Comparison of ENCODE assay signal across 30 cellular contexts in the genomic region with DNA sequence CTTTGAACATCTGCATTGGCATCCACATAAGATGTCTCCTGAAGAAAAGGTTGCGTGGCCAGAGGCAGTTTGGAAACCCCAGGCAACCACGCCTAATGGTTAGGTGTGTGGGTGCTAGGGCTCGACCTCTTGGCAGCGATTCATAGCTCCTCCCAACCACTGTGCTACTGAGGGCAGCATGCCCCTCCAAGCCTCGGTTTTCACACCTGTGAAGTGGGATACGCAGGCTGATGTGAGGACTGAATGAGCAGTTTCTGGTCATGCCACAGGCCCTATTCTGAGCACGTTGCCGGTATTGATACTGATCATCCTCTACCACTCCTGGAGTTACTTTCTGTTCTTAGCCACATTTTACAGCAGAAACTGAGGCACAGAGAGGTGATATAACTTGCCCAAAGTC. TPM values are rescaled to one million over a fixed set of nuclear protein-coding genes. Genes with fewer than 3 reads are reported as not detected.
DNase-seq lines count a peak whose midpoint lies in the region; ATAC-seq, FAIRE-seq and TF ChIP-seq lines count a peak whose summit lies in the region.
"Had no signal": no experiment of that assay in that cellular context is flagged by ENCODE, and none has a peak within 500 bp of the region (broad histone marks: within the 10 kb centered on the region; RNA-seq: fewer than 3 reads in every experiment).

No MANE protein-coding gene starts in this region.

- in situ Hi-C loops in HepG2 (cut with HindIII; ENCODE audit: extremely low pct_ligation_motif_present, low pct_unique_long_range_greater_than_20kb) (no loop called here), GM13977 (cut with MboI; ENCODE audit: low pct_unique_long_range_greater_than_20kb, low sequenced_read_pairs, unreplicated experiment) (no loop called here)

- intact Hi-C loops in HepG2 (cut with micrococcal nuclease; ENCODE audit: unreplicated experiment): no loop called here
- intact Hi-C loops in right lobe of liver (cut with DNase I): no loop called here
- intact Hi-C loops in naive thymus-derived CD4-positive, alpha-beta T cell (cut with micrococcal nuclease): no loop called here

- no peak for TF ChIP-seq EP300 in HepG2 (IDR thresholded peaks at IDR 0.05; ENCODE audit: low read depth in 2 of 2, low read length in 2 of 2)
- TF ChIP-seq EP300 in HepG2 (CRISPR knock-in tag; IDR thresholded peaks at IDR 0.05; ENCODE audit: borderline replicate concordance): no peak

- no peaks in the 10 kb centered on the region for H4K20me1 ChIP-seq in HepG2 (ENCODE audit: insufficient read depth, low read length)

- peaks cover 32% of the 10 kb centered on the region for H3K79me2 ChIP-seq in HepG2 (ENCODE audit: insufficient read depth, low read length)

- TF ChIP-seq POLR2A in HepG2 (IDR thresholded peaks at IDR 0.05; ENCODE audit: insufficient read depth in 1 of 2, low read depth in 2 of 2, low read length in 2 of 2) (no peak), right lobe of liver (IDR thresholded peaks at IDR 0.05) (no peak)

- peak overlapping the region; percentile 46 for H3K27ac Mint-ChIP-seq in chondrocyte (ENCODE audit: unreplicated experiment)
- H3K27ac Mint-ChIP-seq in naive thymus-derived CD4-positive, alpha-beta T cell: no peak overlapping the region
- H3K27ac Mint-ChIP-seq: activated T-helper 1 cell treated with anti-CD3 and anti-CD28 coated beads, Interleukin-12 subunit alpha, Interleukin-12 subunit beta, Interleukin-2, Interleukin-4 antibody, amounts not matched to agents 30 ng/mL and 10 ng/mL and 1 ng/mL, durations not matched to agents 14 hours and 24 hours and 36 hours; CD4-positive, alpha-beta T cell; GM23338; T-helper 1 cell treated with Interleukin-12 subunit alpha and Interleukin-12 subunit beta and Interleukin-4 antibody, amounts not matched to agents 30 μg/mL and 1 μg/mL, for 36 hours had no signal

- BruUV-seq in HepG2 (replicated peaks; lab: Mats Ljungman, UMichigan): no TSS peak

- H3K4me1 ChIP-seq in HepG2 (ENCODE audit: insufficient read depth, low read length): peaks cover 56% of the 10 kb centered on the region
- peaks cover 0 to 57% (median 28%) of the 10 kb centered on the region in 4 donors for H3K4me1 ChIP-seq in right lobe of liver
- H3K4me1 ChIP-seq in naive thymus-derived CD4-positive, alpha-beta T cell (ENCODE audit: control insufficient read depth in 2 of 2, insufficient read depth in 2 of 2, low read length in 2 of 2): no peaks in the 10 kb centered on the region

- H3K4me3 Mint-ChIP-seq in chondrocyte (ENCODE audit: unreplicated experiment): no peak overlapping the region
- H3K4me3 Mint-ChIP-seq in naive thymus-derived CD4-positive, alpha-beta T cell: no peak overlapping the region
- H3K4me3 Mint-ChIP-seq: activated T-helper 1 cell treated with anti-CD3 and anti-CD28 coated beads, Interleukin-12 subunit alpha, Interleukin-12 subunit beta, Interleukin-2, Interleukin-4 antibody, amounts not matched to agents 30 ng/mL and 10 ng/mL and 1 ng/mL, durations not matched to agents 14 hours and 24 hours and 36 hours; CD4-positive, alpha-beta T cell; GM23338; nephron; T-helper 1 cell treated with Interleukin-12 subunit alpha and Interleukin-12 subunit beta and Interleukin-4 antibody, amounts not matched to agents 30 μg/mL and 1 μg/mL, for 36 hours had no signal

- CTCF ChIA-PET in HepG2 (lab: Yijun Ruan, JAX; ENCODE audit: low intra/inter-chr PET ratio, low total read pairs): interaction anchor here (0.9 kb wide), 1 partner anchor 18 kb away, joined by 3 read pairs; no protein-coding TSS in a partner anchor
- CTCF ChIA-PET in naive thymus-derived CD4-positive, alpha-beta T cell (lab: Charles Lee): interaction anchor here (1.0 kb wide), 1 partner anchor 70 kb away, joined by 3 read pairs; no protein-coding TSS in a partner anchor

- ATAC-seq in HepG2 (no peak), right lobe of liver (no peak), HG02981 (IDR thresholded peaks at IDR 0.05; ENCODE audit: unreplicated experiment) (no peak), GM21717 (IDR thresholded peaks at IDR 0.05; ENCODE audit: unreplicated experiment) (no peak), HG03175 (IDR thresholded peaks at IDR 0.05; ENCODE audit: unreplicated experiment) (no peak)
- peak; percentile 35 for ATAC-seq in naive thymus-derived CD4-positive, alpha-beta T cell
- ATAC-seq: activated CD4-positive, CD25-positive, alpha-beta regulatory T cell treated with anti-CD3 and anti-CD28 coated beads, Interleukin-2, amount 50 U/mL, for 24 hours; GM23338; mucosa of descending colon; PC-3; SK-N-SH treated with all-trans-retinoic acid at 6 μM for 48 hours had no signal

- no peak for TF ChIP-seq RAD21 in HepG2 (CRISPR knock-in tag; IDR thresholded peaks at IDR 0.05)

- H3K4me2 ChIP-seq in HepG2 (ENCODE audit: low read depth, low read length): no peak overlapping the region

- 96% methylated on average over 7 of the region's 8 CpGs for WGBS in HepG2 (ENCODE audit: low lambda C conversion rate)
- no CpG with 5 or more reads among the region's 8 CpGs for WGBS in right lobe of liver (ENCODE audit: insufficient coverage, low coverage, low lambda C conversion rate, missing lambda C conversion rate)

- no peaks in the 10 kb centered on the region for H3K27me3 Mint-ChIP-seq in chondrocyte (ENCODE audit: low read depth)
- H3K27me3 Mint-ChIP-seq in naive thymus-derived CD4-positive, alpha-beta T cell: no peaks in the 10 kb centered on the region
- H3K27me3 Mint-ChIP-seq: CD4-positive, alpha-beta T cell had no signal

- no peak for TF ChIP-seq CTCF in HepG2 (CRISPR knock-in tag; IDR thresholded peaks at IDR 0.05)
- TF ChIP-seq CTCF in right lobe of liver (IDR thresholded peaks at IDR 0.05): no peak
- TF ChIP-seq CTCF in chondrocyte (IDR thresholded peaks at IDR 0.05): no peak
- TF ChIP-seq CTCF in GM13977 (IDR thresholded peaks at IDR 0.05; ENCODE audit: extremely low read depth, insufficient read depth, missing control alignments): no peak

- H3K4me3 ChIP-seq in HepG2 (replicated peaks in 1 of 3; ENCODE audit: insufficient read depth in 1 of 3, low read depth in 2 of 3, low read length in 3 of 3) (no peak overlapping the region), right lobe of liver (no peak overlapping the region)
- H3K4me3 ChIP-seq in naive thymus-derived CD4-positive, alpha-beta T cell (ENCODE audit: low read length): no peak overlapping the region
- H3K4me3 ChIP-seq: coronary artery, GM23338, mucosa of descending colon, skin epidermis, thoracic aorta had no signal

- H3K9me3 ChIP-seq in HepG2 (ENCODE audit: low read length) (no peaks in the 10 kb centered on the region), right lobe of liver (no peaks in the 10 kb centered on the region)
- no peaks in the 10 kb centered on the region for H3K9me3 ChIP-seq in naive thymus-derived CD4-positive, alpha-beta T cell (ENCODE audit: control insufficient read depth in 2 of 3, low read length in 3 of 3)
- H3K9me3 ChIP-seq: mucosa of descending colon, thoracic aorta had no signal

- peaks cover 69% of the 10 kb centered on the region for H3K4me1 Mint-ChIP-seq in chondrocyte (ENCODE audit: low read depth)
- H3K4me1 Mint-ChIP-seq in naive thymus-derived CD4-positive, alpha-beta T cell: peaks cover 0 to 2% (median 0%) of the 10 kb centered on the region in 7 donors

- H3K27ac ChIP-seq in HepG2 (ENCODE audit: extremely low read length, insufficient read depth, low read length) (no peak overlapping the region), right lobe of liver (peak overlapping the region in 1 of 3 donors; percentile 61)
- no peak overlapping the region for H3K27ac ChIP-seq in naive thymus-derived CD4-positive, alpha-beta T cell (ENCODE audit: low read depth, low read length)
- H3K27ac ChIP-seq: coronary artery, skin epidermis, thoracic aorta had no signal

- H3K9me3 Mint-ChIP-seq in chondrocyte (ENCODE audit: low read depth): no peaks in the 10 kb centered on the region
- H3K9me3 Mint-ChIP-seq in naive thymus-derived CD4-positive, alpha-beta T cell: no peaks in the 10 kb centered on the region
- H3K9me3 Mint-ChIP-seq: activated T-helper 1 cell treated with anti-CD3 and anti-CD28 coated beads, Interleukin-12 subunit alpha, Interleukin-12 subunit beta, Interleukin-2, Interleukin-4 antibody, amounts not matched to agents 30 ng/mL and 10 ng/mL and 1 ng/mL, durations not matched to agents 14 hours and 24 hours and 36 hours; CD4-positive, alpha-beta T cell; GM23338; nephron; T-helper 1 cell treated with Interleukin-12 subunit alpha and Interleukin-12 subunit beta and Interleukin-4 antibody, amounts not matched to agents 30 μg/mL and 1 μg/mL, for 36 hours had no signal

- FAIRE-seq in HepG2 (lab: Jason Lieb, UNC): no peak
- FAIRE-seq: bronchial epithelial cell, TTC549 had no signal

- H3K36me3 Mint-ChIP-seq in chondrocyte (ENCODE audit: low read depth): peaks cover 17% of the 10 kb centered on the region
- no peaks in the 10 kb centered on the region for H3K36me3 Mint-ChIP-seq in naive thymus-derived CD4-positive, alpha-beta T cell

- DNase-seq in HepG2 (ENCODE audit: low spot score): no peak
- DNase-seq in right lobe of liver: no peak
- DNase-seq in chondrocyte (ENCODE audit: low spot score): no peak
- DNase-seq in naive thymus-derived CD4-positive, alpha-beta T cell: no peak
- no peak for DNase-seq in GM13977 (ENCODE audit: low spot score)
- DNase-seq: activated CD4-positive, alpha-beta T cell treated with anti-CD3 and anti-CD28 coated beads, Interleukin-2, amount 50 U/mL, for 4 hours; activated CD8-positive, alpha-beta memory T cell treated with anti-CD3 and anti-CD28 coated beads, Interleukin-2, amount 50 U/mL, for 48 hours; activated naive CD4-positive, alpha-beta T cell treated with anti-CD3 and anti-CD28 coated beads, Interleukin-2, amount 50 U/mL, for 16 hours; CD4-positive, alpha-beta T cell; effector memory CD4-positive, alpha-beta T cell; erythroblast; NCI-H1048; NCI-H1694 treated with DMSO at 0.1 percent for 48 hours; PC-3; stimulated activated naive CD4-positive, alpha-beta T cell treated with Interleukin-2 at 50 U/mL for 16 hours had no signal

- H2AFZ ChIP-seq in HepG2 (ENCODE audit: low read length): no peak overlapping the region
- H2AFZ ChIP-seq: GM23338 had no signal

- H3K27me3 ChIP-seq in HepG2 (ENCODE audit: control insufficient read depth in 1 of 2, insufficient read depth in 2 of 2, low read length in 2 of 2): no peaks in the 10 kb centered on the region
- H3K27me3 ChIP-seq in right lobe of liver: no peaks in the 10 kb centered on the region
- H3K27me3 ChIP-seq in naive thymus-derived CD4-positive, alpha-beta T cell (ENCODE audit: control insufficient read depth in 2 of 2, insufficient read depth in 2 of 2, low read length in 2 of 2): no peaks in the 10 kb centered on the region

- H3K36me3 ChIP-seq in HepG2 (replicated peaks in 1 of 2; ENCODE audit: control insufficient read depth in 1 of 2, insufficient read depth in 2 of 2, low read length in 2 of 2) (peaks cover 14 to 48% of the 10 kb centered on the region in 2 experiments), right lobe of liver (peaks cover 0 to 38% (median 13%) of the 10 kb centered on the region in 4 donors)
- no peaks in the 10 kb centered on the region for H3K36me3 ChIP-seq in naive thymus-derived CD4-positive, alpha-beta T cell (ENCODE audit: control insufficient read depth in 2 of 3, insufficient read depth in 3 of 3, low read length in 3 of 3)

- H3K9ac ChIP-seq in HepG2 (ENCODE audit: insufficient read depth, low read depth, low read length): no peak overlapping the region

- POLR2A ChIA-PET in HepG2 (lab: Yijun Ruan, JAX): interaction anchor here (6.3 kb wide), 1 partner anchor 15 kb away, joined by 86 read pairs; no protein-coding TSS in a partner anchor
- POLR2A ChIA-PET in naive thymus-derived CD4-positive, alpha-beta T cell (lab: Charles Lee): no interaction called here

RNA-seq across cellular contexts. Expression of gene NDST1, which starts 19.1 kb away (rescaled TPM):
- total RNA-seq in HepG2 (2016; rRNA removed; fragmentation: Illumina TruSeq; extraction: Trizol): 22.1 and 26.2 TPM in 2 replicates
- total RNA-seq in HepG2 (2016; cell fraction: cytosol; rRNA removed; fragmentation: Illumina TruSeq; extraction: Trizol; ENCODE audit: low read depth): 6.5 and 8.8 TPM in 2 replicates
- 19.6 and 25.2 TPM in 2 replicates for total RNA-seq in HepG2 (2016; cell fraction: insoluble cytoplasmic fraction; rRNA removed; fragmentation: Illumina TruSeq; extraction: Trizol)
- total RNA-seq in HepG2 (2016; cell fraction: membrane; rRNA removed; fragmentation: Illumina TruSeq; extraction: Trizol): 16.4 and 18.4 TPM in 2 replicates
- 25.2 and 29.3 TPM in 2 replicates for total RNA-seq in HepG2 (2016; cell fraction: nucleus; rRNA removed; fragmentation: Illumina TruSeq; extraction: Trizol)
- 23.8 and 35.0 TPM in 2 replicates for polyA plus RNA-seq in HepG2 (2011; rRNA removed)
- polyA plus RNA-seq in HepG2 (2011; cell fraction: cytosol; rRNA removed): 18.9 and 20.3 TPM in 2 replicates
- 67.6 and 71.1 TPM in 2 replicates for polyA plus RNA-seq in HepG2 (2011; cell fraction: nucleus; rRNA removed)
- 36.0 and 40.8 TPM in 2 replicates for polyA plus RNA-seq in HepG2 (2012)
- 2.7 and 3.1 TPM in 2 replicates for polyA plus RNA-seq in HepG2 (2016; cell fraction: cytosol; fragmentation: Illumina TruSeq; extraction: Trizol; ENCODE audit: low read depth)
- 15.4 and 18.3 TPM in 2 replicates for polyA plus RNA-seq in HepG2 (2016; cell fraction: insoluble cytoplasmic fraction; fragmentation: Illumina TruSeq; extraction: Trizol; ENCODE audit: low read depth)
- 7.8 TPM in 2 replicates for polyA plus RNA-seq in HepG2 (2016; cell fraction: membrane; fragmentation: Illumina TruSeq; extraction: Trizol; ENCODE audit: low read depth)
- 29.1 and 30.9 TPM in 2 replicates for polyA plus RNA-seq in HepG2 (2016; cell fraction: nucleus; fragmentation: Illumina TruSeq; extraction: Trizol; ENCODE audit: insufficient read depth, low read depth)
- 12.5 and 73.9 TPM in 2 replicates for polyA minus RNA-seq in HepG2 (2011; rRNA and poly(A)+ RNA removed; ENCODE audit: low replicate concordance)
- polyA minus RNA-seq in HepG2 (2011; cell fraction: cytosol; rRNA and poly(A)+ RNA removed): 20.8 and 29.5 TPM in 2 replicates
- polyA minus RNA-seq in HepG2 (2011; cell fraction: nucleus; rRNA and poly(A)+ RNA removed): 55.1 and 55.2 TPM in 2 replicates
- 10 to 100 TPM; 38.1 to 97.5 (median 76.0) TPM for total RNA-seq in right lobe of liver
- total RNA-seq in chondrocyte: 223 to 229 TPM (median 228 TPM) in 3 replicates
- total RNA-seq in naive thymus-derived CD4-positive, alpha-beta T cell: 10 to 100 TPM in 1 of 5 experiments, 1 to 10 TPM in 4; 1.0 to 17.5 (median 1.6) TPM
- 1 to 10 TPM in 1 of 2 donors, under 1 TPM in 1; 0.69 to 1.1 TPM for polyA plus RNA-seq in naive thymus-derived CD4-positive, alpha-beta T cell
